8 cellular contexts compared by ENCODE assay signal in the genomic region with DNA sequence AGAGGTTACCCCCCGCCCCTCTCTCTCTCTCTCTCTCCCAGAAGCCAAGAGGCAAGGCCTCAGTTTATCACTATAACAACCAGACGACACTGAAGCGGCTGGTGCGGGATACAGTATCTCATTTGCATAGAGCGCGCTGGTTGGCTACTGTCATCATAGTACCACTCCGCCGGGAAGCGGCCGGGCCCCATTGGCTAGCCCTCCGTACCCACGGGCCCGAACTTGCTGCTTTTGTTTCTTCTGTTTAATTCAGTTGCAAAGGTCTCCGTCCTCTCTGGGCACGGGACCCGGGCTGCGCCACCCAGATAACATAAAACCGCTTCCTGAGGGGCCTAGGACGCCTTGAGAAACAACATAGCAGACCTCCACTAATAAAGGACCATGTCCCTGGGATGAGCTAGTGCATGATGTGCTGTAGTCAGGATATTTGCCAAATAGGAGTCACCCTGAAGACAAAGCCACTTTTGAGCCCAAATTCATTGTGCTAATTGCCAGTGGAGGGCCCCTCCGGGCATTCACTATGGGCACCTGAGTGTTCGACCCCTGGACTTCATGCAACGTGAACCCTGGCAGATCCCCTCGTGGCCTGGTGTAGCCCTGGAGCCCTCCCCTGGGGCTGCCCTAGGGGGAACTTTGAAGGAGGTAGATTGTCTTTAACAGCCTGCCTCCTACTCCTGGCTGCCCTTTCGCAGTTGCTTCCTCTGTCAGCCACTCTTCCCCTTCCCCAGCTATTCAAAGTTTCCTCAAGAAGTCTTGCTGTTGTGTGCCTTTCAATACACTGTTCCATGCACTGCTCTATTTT. TPM values are rescaled to one million over a fixed set of nuclear protein-coding genes. Genes with fewer than 3 reads are reported as not detected.
DNase-seq lines count a peak whose midpoint lies in the region; ATAC-seq, FAIRE-seq and TF ChIP-seq lines count a peak whose summit lies in the region.

A gene (minus strand): TSS at position 91 of the 802 bp plus-strand sequence. CDS start 242 bp downstream, outside the sequence.

- FAIRE-seq in pancreas (lab: Jason Lieb, UNC): no peak

- POLR2A ChIA-PET in activated naive CD8-positive, alpha-beta T cell treated with anti-CD3 and anti-CD28 coated beads, Interleukin-2, amount 10 ng/mL, durations not matched to agents 7 days and 5 days (lab: Charles Lee): no interaction called here

- H3K27ac ChIP-seq in pancreas: no peak within 1 kb of the TSS
- no peak within 1 kb of the TSS for H3K27ac ChIP-seq in testis

- peaks cover 16% of the 10 kb centered on the region for H3K4me1 Mint-ChIP-seq in activated naive CD8-positive, alpha-beta T cell treated with anti-CD3 and anti-CD28 coated beads, Interleukin-2, amount 10 ng/mL, durations not matched to agents 7 days and 5 days

- DNase-seq in AG10803 (ENCODE audit: low read depth) (peak; percentile 38), Kasumi-1 (lab: John Stamatoyannopoulos, UW) (peak; percentile 68 to 70), head of caudate nucleus (peak; percentile 56 to 90 (median 76)), pancreas (peak in 5 of 6 donors; percentile 16 to 69 (median 20)), testis (peak; percentile 90)
- peak; percentile 58 for DNase-seq in activated naive CD8-positive, alpha-beta T cell treated with anti-CD3 and anti-CD28 coated beads, Interleukin-2, amount 10 ng/mL, durations not matched to agents 7 days and 5 days

- H3K36me3 ChIP-seq in pancreas (no peaks in the 10 kb centered on the region), testis (ENCODE audit: low read depth, missing control alignments) (no peaks in the 10 kb centered on the region)

- no peaks in the 10 kb centered on the region for H3K9me3 ChIP-seq in pancreas
- H3K9me3 ChIP-seq in testis: no peaks in the 10 kb centered on the region

- no peak within 1 kb of the TSS; the same call in 1 of the 2 replicates for H3K4me3 ChIP-seq in AG10803 (ENCODE audit: low read length)
- H3K4me3 ChIP-seq in pancreas: no peak within 1 kb of the TSS
- peak within 1 kb of the TSS in 1 of 2 donors; percentile 26 for H3K4me3 ChIP-seq in testis

- no peaks in the 10 kb centered on the region for H3K9me3 Mint-ChIP-seq in activated naive CD8-positive, alpha-beta T cell treated with anti-CD3 and anti-CD28 coated beads, Interleukin-2, amount 10 ng/mL, durations not matched to agents 7 days and 5 days

- H3K36me3 Mint-ChIP-seq in activated naive CD8-positive, alpha-beta T cell treated with anti-CD3 and anti-CD28 coated beads, Interleukin-2, amount 10 ng/mL, durations not matched to agents 7 days and 5 days: no peaks in the 10 kb centered on the region

- no peak for TF ChIP-seq POLR2A in testis (IDR thresholded peaks at IDR 0.05)

- peak; percentile 92 for ATAC-seq in GM19455 (IDR thresholded peaks at IDR 0.05; ENCODE audit: unreplicated experiment)
- ATAC-seq in SK-N-SH treated with all-trans-retinoic acid at 6 μM for 48 hours: peak; percentile 100
- ATAC-seq in activated naive CD8-positive, alpha-beta T cell treated with anti-CD3 and anti-CD28 coated beads, Interleukin-2, amount 10 ng/mL, durations not matched to agents 7 days and 5 days (ENCODE audit: low read depth): peak; percentile 100
- peak; percentile 72 to 91 (median 84) for ATAC-seq in pancreas

- H3K27me3 ChIP-seq in pancreas: peaks cover 0 to 13% (median 0%) of the 10 kb centered on the region in 4 donors
- H3K27me3 ChIP-seq in testis: no peaks in the 10 kb centered on the region

- intact Hi-C loops in head of caudate nucleus (cut with DNase I): no loop called here
- intact Hi-C loops in pancreas (cut with DNase I): no loop called here
- intact Hi-C loops in testis (cut with DNase I; ENCODE audit: low total_unique reads): no loop called here

- peaks cover 16% of the 10 kb centered on the region for H3K27me3 Mint-ChIP-seq in activated naive CD8-positive, alpha-beta T cell treated with anti-CD3 and anti-CD28 coated beads, Interleukin-2, amount 10 ng/mL, durations not matched to agents 7 days and 5 days

- H3K27ac Mint-ChIP-seq in activated naive CD8-positive, alpha-beta T cell treated with anti-CD3 and anti-CD28 coated beads, Interleukin-2, amount 10 ng/mL, durations not matched to agents 7 days and 5 days: no peak within 1 kb of the TSS

- TF ChIP-seq CTCF in AG10803 (conservative IDR thresholded peaks at IDR 0.05; ENCODE audit: low read length): no peak
- no peak for TF ChIP-seq CTCF in pancreas (IDR thresholded peaks at IDR 0.05)
- no peak for TF ChIP-seq CTCF in testis (IDR thresholded peaks at IDR 0.05)

- H3K4me1 ChIP-seq in pancreas (no peaks in the 10 kb centered on the region), testis (peaks cover 3% of the 10 kb centered on the region)

- 13 to 31% methylated on average over 23 to 24 of the region's 24 CpGs for WGBS in pancreas, 2 donors
- 2 to 25% methylated on average over 1 to 24 of the region's 24 CpGs for WGBS in testis, 2 donors

- H3K4me3 Mint-ChIP-seq in activated naive CD8-positive, alpha-beta T cell treated with anti-CD3 and anti-CD28 coated beads, Interleukin-2, amount 10 ng/mL, durations not matched to agents 7 days and 5 days: peak within 1 kb of the TSS; percentile 84

TF ChIP-seq in SK-N-SH treated with all-trans-retinoic acid at 6 μM for 48 hours, 23 proteins besides CTCF, POLR2A, EP300 and RAD21:
- TF ChIP-seq OSR1 (CRISPR knock-in tag; IDR thresholded peaks at IDR 0.05): no peak
- no peak for TF ChIP-seq CSDC2 (CRISPR knock-in tag; IDR thresholded peaks at IDR 0.05)
- no peak for TF ChIP-seq ZNF565 (CRISPR knock-in tag; conservative IDR thresholded peaks at IDR 0.05; ENCODE audit: low read depth)
- TF ChIP-seq, protein P1, sequence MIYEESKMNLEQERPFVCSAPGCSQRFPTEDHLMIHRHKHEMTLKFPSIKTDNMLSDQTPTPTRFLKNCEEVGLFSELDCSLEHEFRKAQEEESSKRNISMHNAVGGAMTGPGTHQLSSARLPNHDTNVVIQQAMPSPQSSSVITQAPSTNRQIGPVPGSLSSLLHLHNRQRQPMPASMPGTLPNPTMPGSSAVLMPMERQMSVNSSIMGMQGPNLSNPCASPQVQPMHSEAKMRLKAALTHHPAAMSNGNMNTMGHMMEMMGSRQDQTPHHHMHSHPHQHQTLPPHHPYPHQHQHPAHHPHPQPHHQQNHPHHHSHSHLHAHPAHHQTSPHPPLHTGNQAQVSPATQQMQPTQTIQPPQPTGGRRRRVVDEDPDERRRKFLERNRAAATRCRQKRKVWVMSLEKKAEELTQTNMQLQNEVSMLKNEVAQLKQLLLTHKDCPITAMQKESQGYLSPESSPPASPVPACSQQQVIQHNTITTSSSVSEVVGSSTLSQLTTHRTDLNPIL (CRISPR knock-in tag; IDR thresholded peaks at IDR 0.05; ENCODE audit: low read depth): no peak

RNA-seq across cellular contexts. Expression of the gene that starts here (rescaled TPM):
- total RNA-seq in activated naive CD8-positive, alpha-beta T cell treated with anti-CD3 and anti-CD28 coated beads, Interleukin-2, amount 10 ng/mL, durations not matched to agents 7 days and 5 days: under 1 TPM; 0.17 to 0.23 TPM
- 1 to 10 TPM; 1.6 to 2.9 (median 1.8) TPM for total RNA-seq in pancreas
- polyA plus RNA-seq in pancreas: 1 to 10 TPM in 1 of 2 donors, under 1 TPM in 1; 0.84 to 1.3 TPM
- total RNA-seq in testis: 10 to 100 TPM; 15.5 to 23.9 TPM
- 24.0 TPM for polyA plus RNA-seq in testis (ENCODE audit: insufficient read depth, low read depth, low replicate concordance)

Comparison
In these comparisons a context has a peak if more than half of its experiments do, and no peak if none do; other contexts are left out.
1. RNA of the gene that starts here (total RNA-seq): 15.5 to 23.9 TPM in testis; 1.6 to 2.9 TPM in pancreas and 0.17 to 0.23 TPM in activated naive CD8-positive, alpha-beta T cell treated with anti-CD3 and anti-CD28 coated beads, Interleukin-2, amount 10 ng/mL, durations not matched to agents 7 days and 5 days; every median in the first group is over 4 times any median in the second.
2. RNA of the gene that starts here (polyA plus RNA-seq): 24.0 TPM in testis (single experiment); 0.84 to 1.3 TPM in pancreas; every median in the first group is over 10 times any median in the second.
3. Peak in DNase-seq and ATAC-seq in activated naive CD8-positive, alpha-beta T cell treated with anti-CD3 and anti-CD28 coated beads, Interleukin-2, amount 10 ng/mL, durations not matched to agents 7 days and 5 days; RNA of the gene not detected or under 1 TPM.
4. DNase-seq: peak in every context shown above with its lines; median percentile 90 in testis; 76 in head of caudate nucleus; 69 in Kasumi-1; 58 in activated naive CD8-positive, alpha-beta T cell treated with anti-CD3 and anti-CD28 coated beads, Interleukin-2, amount 10 ng/mL, durations not matched to agents 7 days and 5 days; 38 in AG10803; 20 in pancreas.
5. Peak in every context shown above with its lines, with median percentiles within 50 percentile points of each other: ATAC-seq.